ENCODE assay signal across 18 cellular contexts in the genomic region with DNA sequence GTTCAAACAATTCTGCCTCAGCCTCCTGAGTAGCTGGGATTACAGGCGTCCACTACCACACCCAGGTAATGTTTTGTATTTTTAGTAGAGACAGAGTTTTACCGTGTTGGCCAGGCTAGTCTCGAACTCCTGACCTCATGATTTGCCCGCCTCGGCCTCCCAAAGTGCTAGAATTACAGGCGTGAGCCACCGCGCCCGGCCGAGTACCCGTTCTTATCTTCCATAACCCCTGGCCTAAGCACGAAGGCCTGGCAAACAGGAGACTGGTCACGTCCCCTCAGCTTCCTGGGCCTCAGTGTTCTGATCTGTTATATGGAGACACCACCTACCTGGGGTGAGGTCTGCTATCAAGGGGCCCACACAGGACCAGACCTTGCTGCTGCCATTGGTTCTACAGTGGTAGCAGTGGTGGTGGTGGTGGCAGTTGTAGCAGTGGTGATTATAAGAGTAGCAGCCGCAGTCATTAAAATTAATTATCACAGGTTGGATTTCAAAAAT. TPM values are rescaled to one million over a fixed set of nuclear protein-coding genes. Genes with fewer than 3 reads are reported as not detected.
DNase-seq lines count a peak whose midpoint lies in the region; ATAC-seq and TF ChIP-seq lines count a peak whose summit lies in the region.
"Had no signal": no experiment of that assay in that cellular context is flagged by ENCODE, and none has a peak within 500 bp of the region (broad histone marks: within the 10 kb centered on the region; RNA-seq: fewer than 3 reads in every experiment).

No MANE protein-coding gene starts in this region.

- H3K4me1 ChIP-seq in prostate gland (replicated peaks) (no peaks in the 10 kb centered on the region), transverse colon (no peaks in the 10 kb centered on the region)

- no peaks in the 10 kb centered on the region for H3K4me1 Mint-ChIP-seq in glutamatergic neuron (ENCODE audit: low read depth, unreplicated experiment)
- H3K4me1 Mint-ChIP-seq: GM23338 had no signal

- H3K27ac Mint-ChIP-seq in glutamatergic neuron (ENCODE audit: unreplicated experiment), result peak overlapping the region; percentile 62
- H3K27ac Mint-ChIP-seq: GM23338 had no signal

- DNase-seq in Right ventricle myocardium inferior (ENCODE audit: missing footprints), result peak; percentile 65
- no peak for DNase-seq in left cardiac atrium
- no peak for DNase-seq in glutamatergic neuron
- DNase-seq in posterior vena cava (ENCODE audit: low spot score), result peak; percentile 11
- no peak for DNase-seq in nucleus accumbens (lab: John Stamatoyannopoulos, UW)
- DNase-seq in prostate gland (ENCODE audit: low spot score), result no peak
- DNase-seq in transverse colon, result no peak
- DNase-seq: ACHN; CD4-positive, alpha-beta memory T cell; DMS79 had no signal

- WGBS in prostate gland, result 94% methylated on average over 14 of the region's 14 CpGs
- 89 to 100% methylated on average over 1 to 14 of the region's 14 CpGs for WGBS in transverse colon (ENCODE audit: low coverage in 1 of 2), 2 donors

- H3K9me3 ChIP-seq in prostate gland (no peaks in the 10 kb centered on the region), transverse colon (no peaks in the 10 kb centered on the region)
- H3K9me3 ChIP-seq: BLaER1 treated with 17β-estradiol and CSF1 and Interleukin-3, amounts not matched to agents 10 nM and 100 nM had no signal

- TF ChIP-seq EP300 in transverse colon (IDR thresholded peaks at IDR 0.05; ENCODE audit: low read depth), result no peak

- in situ Hi-C loops in transverse colon (cut with MboI; ENCODE audit: low pct_ligation_motif_present in 1 of 4, low pct_unique_long_range_greater_than_20kb in 1 of 4, low sequenced_read_pairs in 3 of 4), result no loop called here

- ATAC-seq in Right ventricle myocardium inferior, result no peak
- ATAC-seq in left cardiac atrium, result no peak
- ATAC-seq: GM12878, GM23338 had no signal

- H3K4me3 ChIP-seq in prostate gland, result no peak overlapping the region
- no peak overlapping the region for H3K4me3 ChIP-seq in transverse colon
- H3K4me3 ChIP-seq: BLaER1 treated with 17β-estradiol and CSF1 and Interleukin-3, amounts not matched to agents 10 nM and 100 nM; GM12878; GM23338 had no signal

- intact Hi-C loops in Right ventricle myocardium inferior (cut with DNase I) (no loop called here), left cardiac atrium (cut with DNase I) (no loop called here), posterior vena cava (cut with DNase I) (no loop called here), prostate gland (cut with DNase I) (no loop called here), transverse colon (cut with DNase I; ENCODE audit: low total_unique reads) (no loop called here)

- H3K27me3 Mint-ChIP-seq in glutamatergic neuron (ENCODE audit: unreplicated experiment), result no peaks in the 10 kb centered on the region
- H3K27me3 Mint-ChIP-seq: CD4-positive, alpha-beta memory T cell had no signal

- H3K36me3 Mint-ChIP-seq in glutamatergic neuron (ENCODE audit: unreplicated experiment), result no peaks in the 10 kb centered on the region
- H3K36me3 Mint-ChIP-seq: CD4-positive, alpha-beta memory T cell; IgD-negative memory B cell had no signal

- H3K36me3 ChIP-seq in prostate gland, result no peaks in the 10 kb centered on the region
- no peaks in the 10 kb centered on the region for H3K36me3 ChIP-seq in transverse colon
- H3K36me3 ChIP-seq: BLaER1 treated with 17β-estradiol and CSF1 and Interleukin-3, amounts not matched to agents 10 nM and 100 nM had no signal

- TF ChIP-seq CTCF in glutamatergic neuron (IDR thresholded peaks at IDR 0.05; ENCODE audit: partially characterized antibody, unreplicated experiment) (no peak), prostate gland (IDR thresholded peaks at IDR 0.05) (no peak), transverse colon (IDR thresholded peaks at IDR 0.05) (no peak)

- H3K9me3 Mint-ChIP-seq in glutamatergic neuron (ENCODE audit: unreplicated experiment), result peaks cover 5% of the 10 kb centered on the region
- H3K9me3 Mint-ChIP-seq: GM23338, IgD-negative memory B cell had no signal

- H3K27ac ChIP-seq in prostate gland (no peak overlapping the region), transverse colon (no peak overlapping the region)
- H3K27ac ChIP-seq: BLaER1 treated with 17β-estradiol and CSF1 and Interleukin-3, amounts not matched to agents 10 nM and 100 nM had no signal

- no peaks in the 10 kb centered on the region for H3K27me3 ChIP-seq in prostate gland (replicated peaks; ENCODE audit: insufficient read depth)
- no peaks in the 10 kb centered on the region for H3K27me3 ChIP-seq in transverse colon
- H3K27me3 ChIP-seq: BLaER1 treated with 17β-estradiol and CSF1 and Interleukin-3, amounts not matched to agents 10 nM and 100 nM had no signal

- no peak overlapping the region for H3K4me3 Mint-ChIP-seq in glutamatergic neuron (ENCODE audit: unreplicated experiment)
- H3K4me3 Mint-ChIP-seq: GM23338, IgD-negative memory B cell had no signal

- TF ChIP-seq POLR2A in prostate gland (IDR thresholded peaks at IDR 0.05) (no peak), transverse colon (IDR thresholded peaks at IDR 0.05) (no peak)

RNA-seq across cellular contexts. Expression of gene SLC5A10, which starts 1.3 kb away (rescaled TPM):
- total RNA-seq in Right ventricle myocardium inferior, result not detected
- total RNA-seq in left cardiac atrium, result under 1 TPM; 0.26 to 0.27 TPM
- not detected for total RNA-seq in glutamatergic neuron (ENCODE audit: unreplicated experiment)
- total RNA-seq in posterior vena cava, result not detected
- not detected for total RNA-seq in prostate gland
- total RNA-seq in transverse colon, result not detected
- total RNA-seq: A172; CD4-positive, alpha-beta memory T cell; G401; H7; HT-29 had no signal

RNA-seq across cellular contexts. Expression of gene FAM83G, which starts 51.3 kb away (rescaled TPM):
- total RNA-seq in Right ventricle myocardium inferior (2.7 TPM), left cardiac atrium (10 to 100 TPM; 23.3 to 24.8 TPM), glutamatergic neuron (ENCODE audit: unreplicated experiment) (2.0 TPM), posterior vena cava (10 to 100 TPM in 1 of 2 donors, 1 to 10 TPM in 1; 2.8 to 10.9 TPM), prostate gland (1 to 10 TPM; 7.3 to 9.5 TPM), transverse colon (10 to 100 TPM; 33.6 to 75.6 (median 39.4) TPM)

Comparison
In these comparisons a context has a peak if more than half of its experiments do, and no peak if none do; other contexts are left out.
1. DNase-seq: peak in Right ventricle myocardium inferior (single experiment) and posterior vena cava (single experiment); none in left cardiac atrium (single experiment), glutamatergic neuron (single experiment), nucleus accumbens (0 of 56), prostate gland (single experiment) and transverse colon (single experiment).